In genomic region chr11:124864892-124865180, GRCh38 we compare ENCODE assay signal across 20 cellular contexts. TPM values are rescaled to one million over a fixed set of nuclear protein-coding genes. Genes with fewer than 3 reads are reported as not detected.
"Had no signal": no experiment of that assay in that cellular context is flagged by ENCODE, and none has a peak within 500 bp of the region (broad histone marks: within the 10 kb centered on the region; RNA-seq: fewer than 3 reads in every experiment).

No MANE protein-coding gene starts in this region.

- H3K4me3 ChIP-seq: mucosa of descending colon had no signal

- H3K9me3 Mint-ChIP-seq: activated CD4-positive, alpha-beta memory T cell treated with anti-CD3 and anti-CD28 coated beads, Interleukin-2, amount 10 ng/mL, durations not matched to agents 7 days and 5 days; activated naive CD4-positive, alpha-beta T cell treated with anti-CD3 and anti-CD28 coated beads for 36 hours; activated T-helper 1 cell treated with anti-CD3 and anti-CD28 coated beads, Interleukin-12 subunit alpha, Interleukin-12 subunit beta, Interleukin-2, Interleukin-4 antibody, amounts not matched to agents 30 ng/mL and 10 ng/mL and 1 ng/mL, durations not matched to agents 14 hours and 24 hours and 36 hours; effector memory CD8-positive, alpha-beta T cell; naive thymus-derived CD8-positive, alpha-beta T cell had no signal

- H3K36me3 ChIP-seq: spleen had no signal

- H3K27ac ChIP-seq: spleen had no signal

- H3K4me3 Mint-ChIP-seq: activated CD4-positive, alpha-beta memory T cell treated with anti-CD3 and anti-CD28 coated beads, Interleukin-2, amount 10 ng/mL, durations not matched to agents 7 days and 5 days; activated naive CD4-positive, alpha-beta T cell treated with anti-CD3 and anti-CD28 coated beads for 36 hours; activated T-helper 1 cell treated with anti-CD3 and anti-CD28 coated beads, Interleukin-12 subunit alpha, Interleukin-12 subunit beta, Interleukin-2, Interleukin-4 antibody, amounts not matched to agents 30 ng/mL and 10 ng/mL and 1 ng/mL, durations not matched to agents 14 hours and 24 hours and 36 hours; effector memory CD8-positive, alpha-beta T cell had no signal

- FAIRE-seq: islet of Langerhans had no signal

- H3K9me3 ChIP-seq: mucosa of descending colon, spleen had no signal

- ATAC-seq: effector memory CD8-positive, alpha-beta T cell; left lobe of liver; mucosa of descending colon; naive thymus-derived CD8-positive, alpha-beta T cell had no signal

- DNase-seq: activated CD4-positive, alpha-beta T cell treated with anti-CD3 and anti-CD28 coated beads for 1 hour; activated CD8-positive, alpha-beta memory T cell treated with anti-CD3 and anti-CD28 coated beads, Interleukin-2, amount 50 U/mL, for 4 hours; activated naive CD4-positive, alpha-beta T cell treated with anti-CD3 and anti-CD28 coated beads for 36 hours; caudate nucleus; cortex of kidney; effector memory CD8-positive, alpha-beta T cell; mucosa of descending colon; naive thymus-derived CD8-positive, alpha-beta T cell; nucleus accumbens; spleen; stimulated activated CD4-positive, alpha-beta T cell treated with anti-CD3 and anti-CD28 coated beads, Interleukin-1b, Interleukin-23, amount 100 ng/mL, for 48 hours; stimulated activated naive CD4-positive, alpha-beta T cell; substantia nigra; trophoblast cell had no signal

- H3K27ac Mint-ChIP-seq: activated CD4-positive, alpha-beta memory T cell treated with anti-CD3 and anti-CD28 coated beads, Interleukin-2, amount 10 ng/mL, durations not matched to agents 7 days and 5 days; activated naive CD4-positive, alpha-beta T cell treated with anti-CD3 and anti-CD28 coated beads for 36 hours; activated T-helper 1 cell treated with anti-CD3 and anti-CD28 coated beads, Interleukin-12 subunit alpha, Interleukin-12 subunit beta, Interleukin-2, Interleukin-4 antibody, amounts not matched to agents 30 ng/mL and 10 ng/mL and 1 ng/mL, durations not matched to agents 14 hours and 24 hours and 36 hours; effector memory CD8-positive, alpha-beta T cell; naive thymus-derived CD8-positive, alpha-beta T cell; progenitor cell of endocrine pancreas had no signal

RNA-seq across cellular contexts. Expression of gene ROBO4, which starts 32.8 kb away (rescaled TPM):
- total RNA-seq: activated CD4-positive, alpha-beta memory T cell treated with anti-CD3 and anti-CD28 coated beads, Interleukin-2, amount 10 ng/mL, durations not matched to agents 7 days and 5 days; activated naive CD4-positive, alpha-beta T cell treated with anti-CD3 and anti-CD28 coated beads for 36 hours; activated T-helper 1 cell treated with anti-CD3 and anti-CD28 coated beads, Interleukin-12 subunit alpha, Interleukin-12 subunit beta, Interleukin-2, Interleukin-4 antibody, amounts not matched to agents 30 ng/mL and 10 ng/mL and 1 ng/mL, durations not matched to agents 14 hours and 24 hours and 36 hours; naive thymus-derived CD8-positive, alpha-beta T cell; progenitor cell of endocrine pancreas had no signal

RNA-seq across cellular contexts. Expression of gene HEPN1, which starts 54.2 kb away (rescaled TPM):
- total RNA-seq: activated CD4-positive, alpha-beta memory T cell treated with anti-CD3 and anti-CD28 coated beads, Interleukin-2, amount 10 ng/mL, durations not matched to agents 7 days and 5 days; activated naive CD4-positive, alpha-beta T cell treated with anti-CD3 and anti-CD28 coated beads for 36 hours; activated T-helper 1 cell treated with anti-CD3 and anti-CD28 coated beads, Interleukin-12 subunit alpha, Interleukin-12 subunit beta, Interleukin-2, Interleukin-4 antibody, amounts not matched to agents 30 ng/mL and 10 ng/mL and 1 ng/mL, durations not matched to agents 14 hours and 24 hours and 36 hours; left lobe of liver; mucosa of descending colon; naive thymus-derived CD8-positive, alpha-beta T cell; progenitor cell of endocrine pancreas; T-helper 2 cell treated with Interferon-gamma antibody and Interleukin-4, amounts not matched to agents 100 ng/mL and 5 ng/mL, for 36 hours had no signal
- polyA plus RNA-seq: naive thymus-derived CD8-positive, alpha-beta T cell; spleen had no signal
